In genomic region chr4:150259861-150260567, GRCh38 we compare ENCODE assay signal across 1 cellular context.
TF ChIP-seq lines count a peak whose summit lies in the region.

No MANE protein-coding gene starts in this region.

TF ChIP-seq in H1, 55 proteins besides CTCF, POLR2A, EP300 and RAD21 (continued from another document):
- TF ChIP-seq ASH2L (IDR thresholded peaks at IDR 0.05; ENCODE audit: low read length) (no peak), BRCA1 (IDR thresholded peaks at IDR 0.05; ENCODE audit: low read depth, low read length) (no peak), JUN (IDR thresholded peaks at IDR 0.05; ENCODE audit: low read depth, low read length) (no peak), SAP30 (IDR thresholded peaks at IDR 0.05; ENCODE audit: insufficient read depth, insufficient replicate concordance, low read length) (no peak), YY1 (IDR thresholded peaks at IDR 0.05; ENCODE audit: low read depth, low read length) (no peak), TAF1 (IDR thresholded peaks at IDR 0.05; ENCODE audit: low read depth, low read length) (no peak), TEAD4 (IDR thresholded peaks at IDR 0.05; ENCODE audit: low read depth, low read length) (no peak)
